10 cellular contexts compared by ENCODE assay signal in genomic region chr3:30286007-30286669, GRCh38.
DNase-seq lines count a peak whose midpoint lies in the region; FAIRE-seq and TF ChIP-seq lines count a peak whose summit lies in the region.
"Had no signal": no experiment of that assay in that cellular context is flagged by ENCODE, and none has a peak within 500 bp of the region (broad histone marks: within the 10 kb centered on the region; RNA-seq: fewer than 3 reads in every experiment).

No MANE protein-coding gene starts in this region.

- peaks cover 0 to 2% (median 0%) of the 10 kb centered on the region in 3 donors for H3K27me3 Mint-ChIP-seq in immature natural killer cell (ENCODE audit: low read depth in 3 of 3)
- H3K27me3 Mint-ChIP-seq: memory B cell had no signal

- no peak overlapping the region for H3K4me3 Mint-ChIP-seq in immature natural killer cell
- H3K4me3 Mint-ChIP-seq: memory B cell had no signal

- peaks cover 0 to 3% (median 0%) of the 10 kb centered on the region in 6 donors for H3K9me3 Mint-ChIP-seq in immature natural killer cell
- H3K9me3 Mint-ChIP-seq: memory B cell had no signal

- peaks cover 13 to 18% of the 10 kb centered on the region in 2 donors for H3K4me1 Mint-ChIP-seq in immature natural killer cell

- H3K9ac ChIP-seq in muscle layer of colon (ENCODE audit: low read length) = no peak overlapping the region

- CTCF ChIA-PET in HEK293T (lab: Yijun Ruan, JAX) = no interaction called here

- POLR2A ChIA-PET in HEK293T (lab: Yijun Ruan, JAX) = no interaction called here

- H3K27me3 ChIP-seq in muscle layer of colon (ENCODE audit: control insufficient read depth in 1 of 2, insufficient read depth in 2 of 2, low read length in 2 of 2) = no peaks in the 10 kb centered on the region

- H3K4me3 ChIP-seq in muscle layer of colon (ENCODE audit: low read depth in 1 of 2, low read length in 2 of 2) = no peak overlapping the region
- H3K4me3 ChIP-seq: K562 had no signal

- H3K4me1 ChIP-seq in muscle layer of colon (ENCODE audit: insufficient read depth, low read length) = peaks cover 14% of the 10 kb centered on the region

- no peak overlapping the region for H3K27ac Mint-ChIP-seq in immature natural killer cell
- H3K27ac Mint-ChIP-seq: memory B cell had no signal

- TF ChIP-seq POLR2A in GM12892 (IDR thresholded peaks at IDR 0.05; ENCODE audit: low read depth, low read length) = no peak

- no peaks in the 10 kb centered on the region for H3K36me3 Mint-ChIP-seq in immature natural killer cell
- H3K36me3 Mint-ChIP-seq: memory B cell had no signal

- no peaks in the 10 kb centered on the region for H3K9me3 ChIP-seq in muscle layer of colon (ENCODE audit: low read length)

- H3K36me3 ChIP-seq in muscle layer of colon (ENCODE audit: insufficient read depth, low read length) = no peaks in the 10 kb centered on the region

- peak overlapping the region; percentile 44 for H3K27ac ChIP-seq in muscle layer of colon (ENCODE audit: low read depth, low read length)

- peak; percentile 89 for DNase-seq in EL
- DNase-seq in NCI-H226 = peak; percentile 83
- peak; percentile 99 for DNase-seq in dermis blood vessel endothelial cell
- DNase-seq in immature natural killer cell = no peak
- no peak for DNase-seq in GM19239 (ENCODE audit: insufficient read length, low spot score)
- DNase-seq in GM12892 (ENCODE audit: insufficient read length) = no peak
- DNase-seq in HEK293T (ENCODE audit: extremely low spot score) = no peak

- FAIRE-seq in GM19239 (lab: Jason Lieb, UNC) (no peak), GM12892 (lab: Jason Lieb, UNC) (no peak)
- FAIRE-seq: K562 had no signal

TF ChIP-seq in HEK293T, 16 proteins besides CTCF, POLR2A, EP300 and RAD21:
- no peak for TF ChIP-seq L3MBTL2 (conservative IDR thresholded peaks at IDR 0.05)
- no peak for TF ChIP-seq SUZ12 (IDR thresholded peaks at IDR 0.05)
- no peak for TF ChIP-seq FOXA1 (IDR thresholded peaks at IDR 0.05)

Comparison
In these comparisons a context has a peak if more than half of its experiments do, and no peak if none do; other contexts are left out.
1. DNase-seq: peak in EL (single experiment), NCI-H226 (single experiment) and dermis blood vessel endothelial cell (single experiment); none in immature natural killer cell (0 of 3), GM19239 (single experiment), GM12892 (single experiment) and HEK293T (single experiment).